ENCODE assay signal across 18 cellular contexts in the genomic region with DNA sequence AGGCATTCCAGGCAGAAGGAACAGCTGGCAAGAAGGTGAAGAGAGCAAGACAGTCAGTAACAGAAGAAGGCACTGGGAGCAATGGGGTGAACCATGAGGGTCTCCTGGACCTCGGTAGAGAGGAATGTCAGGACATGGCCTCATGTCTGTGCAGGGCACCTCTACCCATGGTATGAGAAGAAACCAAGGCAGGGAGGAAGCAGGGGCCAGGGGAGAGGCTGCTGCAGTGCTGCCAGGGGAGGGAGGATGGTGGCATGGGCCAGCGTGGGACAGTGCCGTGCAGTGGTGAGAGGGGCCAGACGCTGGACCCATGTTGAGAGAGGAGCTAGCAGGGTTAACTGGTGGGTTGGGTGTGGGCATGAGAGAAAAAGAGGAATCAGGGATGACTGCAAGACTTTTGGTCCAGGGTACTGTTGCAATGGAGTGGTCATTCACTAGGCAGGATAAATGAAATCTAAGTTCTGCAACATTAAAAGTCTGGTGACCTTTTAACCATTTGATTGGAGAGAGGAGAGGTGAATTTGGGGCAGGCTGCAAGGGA.
DNase-seq lines count a peak whose midpoint lies in the region; ATAC-seq and TF ChIP-seq lines count a peak whose summit lies in the region.
"Had no signal": no experiment of that assay in that cellular context is flagged by ENCODE, and none has a peak within 500 bp of the region (broad histone marks: within the 10 kb centered on the region; RNA-seq: fewer than 3 reads in every experiment).

No MANE protein-coding gene starts in this region.

- BruUV-seq in Calu3 (replicated peaks; lab: Mats Ljungman, UMichigan) = no TSS peak

- H3K9me3 Mint-ChIP-seq in Calu3 (ENCODE audit: low read depth, unreplicated experiment) = no peaks in the 10 kb centered on the region
- H3K9me3 Mint-ChIP-seq: CD4-positive, alpha-beta T cell had no signal

- no peaks in the 10 kb centered on the region for H3K4me1 ChIP-seq in right atrium auricular region
- H3K4me1 ChIP-seq in HAP-1 = no peaks in the 10 kb centered on the region

- no peaks in the 10 kb centered on the region for H3K36me3 ChIP-seq in right atrium auricular region
- no peaks in the 10 kb centered on the region for H3K36me3 ChIP-seq in HAP-1 (replicated peaks)

- H3K27ac Mint-ChIP-seq in Calu3 (ENCODE audit: unreplicated experiment) = no peak overlapping the region
- H3K27ac Mint-ChIP-seq: CD4-positive, alpha-beta T cell; GM23338; H9 had no signal

- H3K4me3 Mint-ChIP-seq in Calu3 (ENCODE audit: low read depth, unreplicated experiment) = no peak overlapping the region
- H3K4me3 Mint-ChIP-seq: CD4-positive, alpha-beta T cell; GM23338; H9 had no signal

- peaks cover 73% of the 10 kb centered on the region for H3K27me3 Mint-ChIP-seq in Calu3 (ENCODE audit: unreplicated experiment)

- in situ Hi-C loops in HAP-1 (cut with MboI; ENCODE audit: low sequenced_read_pairs) = no loop called here

- H3K27me3 ChIP-seq in right atrium auricular region (no peaks in the 10 kb centered on the region), HAP-1 (ENCODE audit: low read depth) (no peaks in the 10 kb centered on the region)

- H3K9me3 ChIP-seq in right atrium auricular region = no peaks in the 10 kb centered on the region
- 0 out of 2 replicates have a peak, but pooled peaks cover 2% of the 10 kb centered on the region for H3K9me3 ChIP-seq in HAP-1

- H3K4me1 Mint-ChIP-seq in Calu3 (ENCODE audit: low read depth, unreplicated experiment) = no peaks in the 10 kb centered on the region
- H3K4me1 Mint-ChIP-seq: GM23338 had no signal

- ATAC-seq in sciatic nerve (no peak), HG03159 (IDR thresholded peaks at IDR 0.05; ENCODE audit: unreplicated experiment) (no peak)
- ATAC-seq: GM23338 had no signal

- CTCF ChIA-PET in Calu3 (lab: Charles Lee) = no interaction called here

- TF ChIP-seq CTCF in right atrium auricular region (IDR thresholded peaks at IDR 0.05) = no peak
- TF ChIP-seq CTCF in Calu3 (IDR thresholded peaks at IDR 0.05; ENCODE audit: unreplicated experiment) = no peak

- H3K27ac ChIP-seq in right atrium auricular region = no peak overlapping the region
- H3K27ac ChIP-seq: 22Rv1, HL-60 had no signal

- H3K4me3 ChIP-seq in right atrium auricular region = no peak overlapping the region
- H3K4me3 ChIP-seq in HAP-1 = no peak overlapping the region
- H3K4me3 ChIP-seq: GM23338 had no signal

- no peaks in the 10 kb centered on the region for H3K36me3 Mint-ChIP-seq in Calu3 (ENCODE audit: insufficient read depth, unreplicated experiment)

- peak; percentile 34 for DNase-seq in right atrium auricular region (ENCODE audit: low spot score)
- DNase-seq in cardiac septum (ENCODE audit: low spot score) = no peak
- peak; percentile 13 for DNase-seq in islet precursor cell
- peak; percentile 7 for DNase-seq in sciatic nerve (ENCODE audit: low spot score)
- no peak for DNase-seq in DMS 273 treated with DMSO at 0.1 percent for 48 hours (lab: John Stamatoyannopoulos, UW)
- no peak for DNase-seq in HAP-1 (ENCODE audit: low spot score in 2 of 2)
- no peak for DNase-seq in Calu3
- DNase-seq: AML-193; C1 segment of cervical spinal cord; CD4-positive, alpha-beta T cell; DMS153; DMS79 treated with DMSO at 0.1 percent for 48 hours; EL; H9 had no signal

- intact Hi-C loops in cardiac septum (cut with DNase I) = no loop called here
- intact Hi-C loops in sciatic nerve (cut with DNase I) = no loop called here
- intact Hi-C loops in Calu3 (cut with micrococcal nuclease; ENCODE audit: unreplicated experiment) = no loop called here

Comparison
In these comparisons a context has a peak if more than half of its experiments do, and no peak if none do; other contexts are left out.
1. DNase-seq: peak in right atrium auricular region (single experiment), islet precursor cell (single experiment) and sciatic nerve (single experiment); none in cardiac septum (single experiment), DMS 273 treated with DMSO at 0.1 percent for 48 hours (single experiment), HAP-1 (0 of 2) and Calu3 (single experiment).